30 cellular contexts compared by ENCODE assay signal in genomic region chr14:77645520-77646230, GRCh38.
"Had no signal": no experiment of that assay in that cellular context is flagged by ENCODE, and none has a peak within 500 bp of the region (broad histone marks: within the 10 kb centered on the region; RNA-seq: fewer than 3 reads in every experiment).

No MANE protein-coding gene starts in this region.

- H3K27ac Mint-ChIP-seq: activated CD4-positive, alpha-beta T cell treated with anti-CD3 and anti-CD28 coated beads for 36 hours; activated naive CD4-positive, alpha-beta T cell treated with anti-CD3 and anti-CD28 coated beads for 36 hours; activated naive CD8-positive, alpha-beta T cell treated with anti-CD3 and anti-CD28 coated beads for 36 hours; activated T-helper 1 cell treated with anti-CD3 and anti-CD28 coated beads, Interleukin-12 subunit alpha, Interleukin-12 subunit beta, Interleukin-2, Interleukin-4 antibody, amounts not matched to agents 30 ng/mL and 10 ng/mL and 1 ng/mL, durations not matched to agents 14 hours and 24 hours and 36 hours; brain; effector memory CD8-positive, alpha-beta T cell; immature natural killer cell; stimulated activated naive B cell treated with anti-CD40 and anti-IgM and Interleukin-4, amounts not matched to agents 10 μg/mL and 1 μg/mL and 100 μg/mL, for 72 hours; T-helper 17 cell had no signal

- DNase-seq: activated CD4-positive, alpha-beta T cell treated with anti-CD3 and anti-CD28 coated beads for 36 hours; activated CD4-positive, alpha-beta T cell treated with anti-CD3 and anti-CD28 coated beads, Interleukin-2, amount 50 U/mL, for 48 hours; activated CD4-positive, CD25-positive, alpha-beta regulatory T cell; activated CD8-positive, alpha-beta memory T cell treated with anti-CD3 and anti-CD28 coated beads for 24 hours; activated effector memory CD4-positive, alpha-beta T cell treated with anti-CD3 and anti-CD28 coated beads, Interleukin-2, amount 50 U/mL, for 16 hours; activated naive CD4-positive, alpha-beta T cell treated with anti-CD3 and anti-CD28 coated beads for 36 hours; activated naive CD8-positive, alpha-beta T cell treated with anti-CD3 and anti-CD28 coated beads for 36 hours; cerebellar nuclear complex; effector memory CD8-positive, alpha-beta T cell; foreskin keratinocyte; heart left ventricle; hypothalamus; immature natural killer cell; kidney; left colon; midbrain; naive thymus-derived CD8-positive, alpha-beta T cell; nucleus accumbens; pancreas; psoas muscle; sigmoid colon; stimulated activated CD4-positive, alpha-beta T cell treated with anti-CD3 and anti-CD28 coated beads, Interleukin-1b, Interleukin-23, amount 100 ng/mL, for 48 hours; stimulated activated naive B cell treated with anti-CD40 and anti-IgM and Interleukin-4, amounts not matched to agents 10 μg/mL and 1 μg/mL and 100 μg/mL, for 72 hours; stomach; T-helper 17 cell; T1000; tibial artery had no signal

- H3K27me3 Mint-ChIP-seq: activated CD4-positive, alpha-beta T cell treated with anti-CD3 and anti-CD28 coated beads for 36 hours; effector memory CD8-positive, alpha-beta T cell; naive thymus-derived CD8-positive, alpha-beta T cell; stimulated activated naive B cell treated with anti-CD40 and anti-IgM and Interleukin-4, amounts not matched to agents 10 μg/mL and 1 μg/mL and 100 μg/mL, for 72 hours had no signal

- H3K36me3 Mint-ChIP-seq: activated naive CD8-positive, alpha-beta T cell treated with anti-CD3 and anti-CD28 coated beads for 36 hours; brain; naive thymus-derived CD8-positive, alpha-beta T cell; stimulated activated naive B cell treated with anti-CD40 and anti-IgM and Interleukin-4, amounts not matched to agents 10 μg/mL and 1 μg/mL and 100 μg/mL, for 72 hours had no signal

- H3K9me3 Mint-ChIP-seq: activated naive CD8-positive, alpha-beta T cell treated with anti-CD3 and anti-CD28 coated beads for 36 hours; activated T-helper 1 cell treated with anti-CD3 and anti-CD28 coated beads, Interleukin-12 subunit alpha, Interleukin-12 subunit beta, Interleukin-2, Interleukin-4 antibody, amounts not matched to agents 30 ng/mL and 10 ng/mL and 1 ng/mL, durations not matched to agents 14 hours and 24 hours and 36 hours; effector memory CD8-positive, alpha-beta T cell; immature natural killer cell; naive thymus-derived CD8-positive, alpha-beta T cell; neural crest cell; stimulated activated naive B cell treated with anti-CD40 and anti-IgM and Interleukin-4, amounts not matched to agents 10 μg/mL and 1 μg/mL and 100 μg/mL, for 72 hours had no signal

- H3K4me1 Mint-ChIP-seq: brain, neural crest cell had no signal

- H3K4me3 Mint-ChIP-seq: activated CD4-positive, alpha-beta T cell treated with anti-CD3 and anti-CD28 coated beads for 36 hours; activated naive CD4-positive, alpha-beta T cell treated with anti-CD3 and anti-CD28 coated beads for 36 hours; activated naive CD8-positive, alpha-beta T cell treated with anti-CD3 and anti-CD28 coated beads for 36 hours; activated T-helper 1 cell treated with anti-CD3 and anti-CD28 coated beads, Interleukin-12 subunit alpha, Interleukin-12 subunit beta, Interleukin-2, Interleukin-4 antibody, amounts not matched to agents 30 ng/mL and 10 ng/mL and 1 ng/mL, durations not matched to agents 14 hours and 24 hours and 36 hours; brain; effector memory CD8-positive, alpha-beta T cell; immature natural killer cell; naive thymus-derived CD8-positive, alpha-beta T cell; neural crest cell; stimulated activated naive B cell treated with anti-CD40 and anti-IgM and Interleukin-4, amounts not matched to agents 10 μg/mL and 1 μg/mL and 100 μg/mL, for 72 hours; T-helper 17 cell had no signal

- ATAC-seq: activated CD4-positive, alpha-beta T cell treated with anti-CD3 and anti-CD28 coated beads for 36 hours; effector memory CD8-positive, alpha-beta T cell; foreskin keratinocyte; heart left ventricle; left colon; naive thymus-derived CD8-positive, alpha-beta T cell; pancreas; psoas muscle; stimulated activated naive B cell treated with anti-CD40 and anti-IgM and Interleukin-4, amounts not matched to agents 10 μg/mL and 1 μg/mL and 100 μg/mL, for 72 hours; T-helper 17 cell had no signal
